ENCODE assay signal across 8 cellular contexts in the genomic region with DNA sequence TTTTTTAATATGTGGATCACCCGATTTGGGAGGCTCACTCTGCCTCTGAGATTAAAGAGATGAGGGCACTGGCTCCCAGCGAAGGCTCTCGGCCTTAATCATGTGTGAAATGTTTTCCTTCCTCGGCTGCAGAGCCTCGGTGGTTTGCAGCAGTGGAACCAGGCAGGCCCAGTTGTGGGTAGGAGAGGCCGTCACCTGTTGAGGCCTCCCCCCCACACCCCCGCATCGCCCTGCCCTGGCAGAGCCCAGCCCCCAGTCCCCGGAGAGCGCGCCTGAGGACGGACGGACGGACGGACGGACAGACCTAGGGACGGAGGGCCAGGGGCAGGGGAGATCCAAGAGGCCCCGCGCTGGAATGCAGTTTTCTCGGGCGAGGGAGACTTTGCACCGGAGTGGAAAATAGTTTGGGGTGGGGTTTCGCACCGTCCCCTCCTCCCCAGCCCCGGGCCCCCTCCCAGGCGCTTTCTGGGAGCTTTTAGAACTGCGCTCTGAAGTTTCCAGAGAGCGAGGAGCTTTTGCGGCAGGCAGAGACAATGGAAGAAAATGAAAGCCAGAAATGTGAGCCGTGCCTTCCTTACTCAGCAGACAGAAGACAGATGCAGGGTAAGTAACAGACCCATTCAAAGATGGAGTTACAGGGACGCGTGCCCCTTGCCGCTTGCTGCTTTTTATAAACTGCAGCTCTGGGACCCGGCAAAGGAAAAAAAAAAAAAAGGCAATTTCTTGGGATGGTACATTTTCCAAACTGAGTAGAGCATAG. TPM values are rescaled to one million over a fixed set of nuclear protein-coding genes. Genes with fewer than 3 reads are reported as not detected.
A peak's percentile ranks its signal among the peaks of the same experiment; 100 is the strongest.
DNase-seq lines count a peak whose midpoint lies in the region; ATAC-seq and TF ChIP-seq lines count a peak whose summit lies in the region.

Gene KIAA1217 (plus strand): TSS at position 478 of the 760 bp plus-strand sequence. CDS start 56 bp downstream, at position 534.

- ATAC-seq in HG03460 (IDR thresholded peaks at IDR 0.05; ENCODE audit: unreplicated experiment) (peak; percentile 30), GM21515 (IDR thresholded peaks at IDR 0.05; ENCODE audit: unreplicated experiment) (no peak)

- peak within 1 kb of the TSS; percentile 86 for H3K4me2 ChIP-seq in skeletal muscle satellite cell (ENCODE audit: low read length)

- intact Hi-C loops in adrenal gland (cut with DNase I): loop anchor here in 1 of 2 donors (10.0 kb wide), 1 partner anchor 146 kb away; no protein-coding TSS in a partner anchor

- DNase-seq in stimulated activated CD4-positive, alpha-beta T cell treated with anti-CD3 and anti-CD28 coated beads, Interleukin-1b, Interleukin-23, amount 100 ng/mL, for 48 hours: peak; percentile 11
- no peak for DNase-seq in stimulated activated CD4-positive, alpha-beta T cell treated with anti-CD3 and anti-CD28 coated beads, Interleukin-4, amount 100 ng/mL, for 4 hours
- DNase-seq in adrenal gland (peak; percentile 63 to 77 (median 70)), inferior parietal cortex (ENCODE audit: extremely low spot score) (no peak)

- peak within 1 kb of the TSS; percentile 65 for H3K9ac ChIP-seq in iPS-18a (ENCODE audit: low read length)
- H3K9ac ChIP-seq in skeletal muscle satellite cell (ENCODE audit: low read depth, low read length): peak within 1 kb of the TSS; percentile 10

- TF ChIP-seq CTCF in adrenal gland (IDR thresholded peaks at IDR 0.05): no peak

- peak within 1 kb of the TSS in 3 of 4 donors; percentile 54 to 78 (median 55) for H3K4me3 ChIP-seq in adrenal gland
- H3K4me3 ChIP-seq in iPS-18a (ENCODE audit: low read length): peak within 1 kb of the TSS; percentile 75
- H3K4me3 ChIP-seq in skeletal muscle satellite cell (ENCODE audit: low read length): peak within 1 kb of the TSS; percentile 69

- no peaks in the 10 kb centered on the region for H3K9me3 ChIP-seq in adrenal gland (replicated peaks in 1 of 3)
- no peaks in the 10 kb centered on the region for H3K9me3 ChIP-seq in iPS-18a (ENCODE audit: control insufficient read depth, low read depth, low read length)
- no peaks in the 10 kb centered on the region for H3K9me3 ChIP-seq in skeletal muscle satellite cell (replicated peaks; ENCODE audit: low read length)

- no peaks in the 10 kb centered on the region for H3K27me3 ChIP-seq in adrenal gland
- no peaks in the 10 kb centered on the region for H3K27me3 ChIP-seq in iPS-18a (ENCODE audit: control insufficient read depth, insufficient read depth, low read length)
- peaks cover 7% of the 10 kb centered on the region for H3K27me3 ChIP-seq in skeletal muscle satellite cell (ENCODE audit: control insufficient read depth, insufficient read depth, low read length)

- peak within 1 kb of the TSS; percentile 82 to 96 (median 93) for H3K27ac ChIP-seq in adrenal gland
- H3K27ac ChIP-seq in iPS-18a (ENCODE audit: low read length): peak within 1 kb of the TSS; percentile 15

- H3K36me3 ChIP-seq in adrenal gland (replicated peaks in 1 of 2): no peaks in the 10 kb centered on the region
- no peaks in the 10 kb centered on the region for H3K36me3 ChIP-seq in iPS-18a (ENCODE audit: control insufficient read depth, low read depth, low read length)
- H3K36me3 ChIP-seq in skeletal muscle satellite cell (ENCODE audit: insufficient read depth, low read length): no peaks in the 10 kb centered on the region

- 1 to 2% (median 1%) methylated on average over 14 to 34 of the region's 34 CpGs for WGBS in adrenal gland, 4 donors

- TF ChIP-seq POLR2A in adrenal gland (IDR thresholded peaks at IDR 0.05): peak in 1 of 2 donors; percentile 46

- H3K4me1 ChIP-seq in adrenal gland (replicated peaks in 1 of 2): peaks cover 12 to 29% of the 10 kb centered on the region in 2 donors
- H3K4me1 ChIP-seq in iPS-18a (ENCODE audit: control insufficient read depth, low read depth, low read length): peaks cover 46% of the 10 kb centered on the region
- peaks cover 12% of the 10 kb centered on the region for H3K4me1 ChIP-seq in skeletal muscle satellite cell (ENCODE audit: control insufficient read depth, insufficient read depth, low read length)

RNA-seq across cellular contexts. Expression of gene KIAA1217, which starts in this region (rescaled TPM):
- 10 to 100 TPM; 20.0 to 73.7 (median 47.0) TPM for total RNA-seq in adrenal gland
- polyA plus RNA-seq in adrenal gland: 10 to 100 TPM; 10.8 to 23.2 (median 20.8) TPM
- 4.8 and 7.4 TPM in 2 replicates for total RNA-seq in skeletal muscle satellite cell (2012; rRNA removed)

Comparison
In these comparisons a context has a peak if more than half of its experiments do, and no peak if none do; other contexts are left out.
1. DNase-seq: peak in stimulated activated CD4-positive, alpha-beta T cell treated with anti-CD3 and anti-CD28 coated beads, Interleukin-1b, Interleukin-23, amount 100 ng/mL, for 48 hours (single experiment) and adrenal gland (7 of 7); none in stimulated activated CD4-positive, alpha-beta T cell treated with anti-CD3 and anti-CD28 coated beads, Interleukin-4, amount 100 ng/mL, for 4 hours (0 of 2) and inferior parietal cortex (single experiment).
2. Peak in every context shown above with its lines, with median percentiles within 50 percentile points of each other: H3K4me3 ChIP-seq.